Comparison of ENCODE assay signal across 22 cellular contexts in the genomic region with DNA sequence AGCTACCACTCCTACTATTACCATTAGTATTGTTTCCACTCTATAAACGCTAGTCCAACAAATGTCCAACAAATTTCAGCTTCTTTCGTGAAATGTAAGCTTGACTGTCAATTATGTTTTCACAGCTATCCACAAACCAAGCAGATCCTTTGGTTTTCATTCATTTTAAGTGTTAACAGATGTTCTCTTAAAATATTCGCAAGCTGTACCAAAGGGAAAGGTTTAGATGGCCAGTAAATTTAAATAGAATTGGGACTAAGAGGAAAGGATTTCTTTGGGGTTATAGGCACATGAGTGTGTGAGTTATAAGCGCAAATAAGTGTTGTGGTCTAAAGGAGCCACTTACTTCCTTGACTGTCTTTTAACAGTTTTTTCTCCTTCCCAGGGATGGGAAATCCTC.
A peak's percentile ranks its signal among the peaks of the same experiment; 100 is the strongest.
DNase-seq lines count a peak whose midpoint lies in the region; ATAC-seq and TF ChIP-seq lines count a peak whose summit lies in the region.
"Had no signal": no experiment of that assay in that cellular context is flagged by ENCODE, and none has a peak within 500 bp of the region (broad histone marks: within the 10 kb centered on the region; RNA-seq: fewer than 3 reads in every experiment).

No MANE protein-coding gene starts in this region.

- H3K4me2 ChIP-seq in SK-N-SH = peak overlapping the region; percentile 5; the same call in 1 of the 2 replicates
- no peak overlapping the region for H3K4me2 ChIP-seq in fibroblast of lung (ENCODE audit: extremely low read depth, insufficient read depth, low read length)
- H3K4me2 ChIP-seq: BLaER1 had no signal

- no peaks in the 10 kb centered on the region for H3K79me2 ChIP-seq in SK-N-SH (ENCODE audit: insufficient read depth)
- no peaks in the 10 kb centered on the region for H3K79me2 ChIP-seq in fibroblast of lung (ENCODE audit: control insufficient read depth, insufficient read depth, low read length)

- peak overlapping the region; percentile 16; the same call in 1 of the 2 replicates for H2AFZ ChIP-seq in SK-N-SH (ENCODE audit: low read depth)
- H2AFZ ChIP-seq in fibroblast of lung (ENCODE audit: low read length) = no peak overlapping the region

- TF ChIP-seq CTCF in SK-N-SH (IDR thresholded peaks at IDR 0.05) = no peak
- no peak for TF ChIP-seq CTCF in fibroblast of lung (conservative IDR thresholded peaks at IDR 0.05 in 1 of 2, IDR thresholded peaks at IDR 0.05 in 1 of 2; ENCODE audit: low read depth in 1 of 2, low read length in 2 of 2)
- no peak for TF ChIP-seq CTCF in thoracic aorta (IDR thresholded peaks at IDR 0.05)

- DNase-seq in GM03348 (ENCODE audit: low spot score) (peak; percentile 34), SK-N-SH (no peak), fibroblast of lung (ENCODE audit: low read depth in 2 of 2) (peak in 1 of 2 donors; percentile 48), thoracic aorta (ENCODE audit: low spot score) (no peak), 8988T (no peak), NCI-H1048 (lab: John Stamatoyannopoulos, UW) (no peak), T-helper 2 cell (no peak)
- DNase-seq: activated CD4-positive, alpha-beta T cell treated with anti-CD3 and anti-CD28 coated beads, Interleukin-2, amount 10 ng/mL, durations not matched to agents 24 days and 14 days; cerebellar nuclear complex; DMS79; lower lobe of right lung; NCI-H1105 treated with DMSO at 0.1 percent for 48 hours; NCI-H2029; NCI-H2227 treated with DMSO at 0.1 percent for 48 hours; NCI-H748 treated with DMSO at 0.1 percent for 48 hours; stomach; T-helper 9 cell; transverse colon; WERI-Rb-1 had no signal

- H3K36me3 ChIP-seq in SK-N-SH (replicated peaks in 1 of 2; ENCODE audit: control insufficient read depth in 1 of 2, insufficient read depth in 2 of 2, low read length in 1 of 2) = no peaks in the 10 kb centered on the region
- no peaks in the 10 kb centered on the region for H3K36me3 ChIP-seq in fibroblast of lung (ENCODE audit: control insufficient read depth, insufficient read depth, low read length)
- no peaks in the 10 kb centered on the region for H3K36me3 ChIP-seq in thoracic aorta
- H3K36me3 ChIP-seq: BLaER1, lower lobe of right lung, stomach, transverse colon, WERI-Rb-1 had no signal

- H3K9me3 ChIP-seq in SK-N-SH = no peaks in the 10 kb centered on the region
- H3K9me3 ChIP-seq in fibroblast of lung (ENCODE audit: control insufficient read depth, insufficient read depth, low read depth, low read length) = no peaks in the 10 kb centered on the region
- H3K9me3 ChIP-seq in thoracic aorta = no peaks in the 10 kb centered on the region
- H3K9me3 ChIP-seq: BLaER1, lower lobe of right lung, stomach, transverse colon had no signal

- 65% methylated on average over 4 of the region's 4 CpGs for WGBS in SK-N-SH (ENCODE audit: low lambda C conversion rate)

- CTCF ChIA-PET in SK-N-SH (lab: Yijun Ruan, JAX) = no interaction called here

- H3K27me3 ChIP-seq in SK-N-SH (ENCODE audit: insufficient read depth) (no peaks in the 10 kb centered on the region), fibroblast of lung (ENCODE audit: control insufficient read depth, insufficient read depth, low read length) (no peaks in the 10 kb centered on the region), thoracic aorta (replicated peaks; ENCODE audit: insufficient read depth) (no peaks in the 10 kb centered on the region)
- H3K27me3 ChIP-seq: BLaER1 had no signal

- no peak for ATAC-seq in thoracic aorta (ENCODE audit: insufficient number of reproducible peaks, low FRiP score, low read depth)
- ATAC-seq: GM12878, lower lobe of right lung, sciatic nerve had no signal

- no peak overlapping the region for H3K4me3 ChIP-seq in SK-N-SH (ENCODE audit: low read depth in 2 of 2, low read length in 1 of 2)
- no peak overlapping the region for H3K4me3 ChIP-seq in fibroblast of lung (replicated peaks in 1 of 4; ENCODE audit: control extremely low read depth in 1 of 4, insufficient read depth in 1 of 4, low read depth in 3 of 4, low read length in 4 of 4)
- H3K4me3 ChIP-seq in thoracic aorta = no peak overlapping the region
- H3K4me3 ChIP-seq: BLaER1, GM12878, lower lobe of right lung, stomach, transverse colon had no signal

- peak overlapping the region in 1 of 2 experiments; percentile 73; a peak in 2 of 4 replicates for H3K27ac ChIP-seq in SK-N-SH (ENCODE audit: low read depth in 2 of 2, low read length in 1 of 2)
- peak overlapping the region; percentile 22 for H3K27ac ChIP-seq in fibroblast of lung (ENCODE audit: insufficient read depth, low read length)
- H3K27ac ChIP-seq in thoracic aorta = peak overlapping the region; percentile 84 to 92
- H3K27ac ChIP-seq: BLaER1, lower lobe of right lung, stomach, transverse colon, WERI-Rb-1 had no signal

- no peak overlapping the region; the same call in 1 of the 2 replicates for H3K9ac ChIP-seq in SK-N-SH
- no peak overlapping the region for H3K9ac ChIP-seq in fibroblast of lung (ENCODE audit: insufficient read depth, low read length)
- H3K9ac ChIP-seq: BLaER1 had no signal

- no peaks in the 10 kb centered on the region for H4K20me1 ChIP-seq in SK-N-SH (ENCODE audit: insufficient read depth)
- no peaks in the 10 kb centered on the region for H4K20me1 ChIP-seq in fibroblast of lung (ENCODE audit: control insufficient read depth, extremely low read depth, insufficient read depth, low read length)
- H4K20me1 ChIP-seq: BLaER1 had no signal

- no peak for TF ChIP-seq EP300 in SK-N-SH (IDR thresholded peaks at IDR 0.05; ENCODE audit: borderline replicate concordance in 1 of 2, low read depth in 1 of 2, low read length in 1 of 2)

- POLR2A ChIA-PET in SK-N-SH (lab: Yijun Ruan, JAX) = no interaction called here

- TF ChIP-seq RAD21 in SK-N-SH (IDR thresholded peaks at IDR 0.05; ENCODE audit: low read length) = no peak

- no peaks in the 10 kb centered on the region for H3K9me2 ChIP-seq in SK-N-SH

- peaks cover 0 to 16% of the 10 kb centered on the region in 2 experiments; a peak in 1 of 4 replicates for H3K4me1 ChIP-seq in SK-N-SH (ENCODE audit: control insufficient read depth in 1 of 2, insufficient read depth in 2 of 2, low read depth in 1 of 2, low read length in 1 of 2)
- peaks cover 2% of the 10 kb centered on the region for H3K4me1 ChIP-seq in fibroblast of lung (ENCODE audit: control insufficient read depth, extremely low read depth, insufficient read depth, low read length)
- peaks cover 27 to 89% of the 10 kb centered on the region in 2 donors for H3K4me1 ChIP-seq in thoracic aorta (ENCODE audit: control insufficient read depth in 1 of 2, low read depth in 2 of 2)
- H3K4me1 ChIP-seq: BLaER1, lower lobe of right lung, stomach, transverse colon had no signal

- peaks cover 33% of the 10 kb centered on the region for H3F3A ChIP-seq in SK-N-SH (replicated peaks; ENCODE audit: insufficient read depth)

TF ChIP-seq in SK-N-SH, 30 proteins besides CTCF, POLR2A, EP300 and RAD21:
- no peak for TF ChIP-seq YY1 (IDR thresholded peaks at IDR 0.05; ENCODE audit: low read depth)
- TF ChIP-seq FOSL2 (IDR thresholded peaks at IDR 0.05; ENCODE audit: borderline replicate concordance, low read depth) = no peak
- no peak for TF ChIP-seq GABPA (IDR thresholded peaks at IDR 0.05; ENCODE audit: low read depth)
- TF ChIP-seq SIN3A (IDR thresholded peaks at IDR 0.05; ENCODE audit: borderline replicate concordance, low read depth, low read length) = no peak
- TF ChIP-seq JUND (IDR thresholded peaks at IDR 0.05) = no peak
- no peak for TF ChIP-seq NRF1 (IDR thresholded peaks at IDR 0.05; ENCODE audit: low read depth, low read length)
- TF ChIP-seq FOXM1 (IDR thresholded peaks at IDR 0.05; ENCODE audit: low read depth) = no peak
